1 cellular context compared by ENCODE assay signal in the genomic region with DNA sequence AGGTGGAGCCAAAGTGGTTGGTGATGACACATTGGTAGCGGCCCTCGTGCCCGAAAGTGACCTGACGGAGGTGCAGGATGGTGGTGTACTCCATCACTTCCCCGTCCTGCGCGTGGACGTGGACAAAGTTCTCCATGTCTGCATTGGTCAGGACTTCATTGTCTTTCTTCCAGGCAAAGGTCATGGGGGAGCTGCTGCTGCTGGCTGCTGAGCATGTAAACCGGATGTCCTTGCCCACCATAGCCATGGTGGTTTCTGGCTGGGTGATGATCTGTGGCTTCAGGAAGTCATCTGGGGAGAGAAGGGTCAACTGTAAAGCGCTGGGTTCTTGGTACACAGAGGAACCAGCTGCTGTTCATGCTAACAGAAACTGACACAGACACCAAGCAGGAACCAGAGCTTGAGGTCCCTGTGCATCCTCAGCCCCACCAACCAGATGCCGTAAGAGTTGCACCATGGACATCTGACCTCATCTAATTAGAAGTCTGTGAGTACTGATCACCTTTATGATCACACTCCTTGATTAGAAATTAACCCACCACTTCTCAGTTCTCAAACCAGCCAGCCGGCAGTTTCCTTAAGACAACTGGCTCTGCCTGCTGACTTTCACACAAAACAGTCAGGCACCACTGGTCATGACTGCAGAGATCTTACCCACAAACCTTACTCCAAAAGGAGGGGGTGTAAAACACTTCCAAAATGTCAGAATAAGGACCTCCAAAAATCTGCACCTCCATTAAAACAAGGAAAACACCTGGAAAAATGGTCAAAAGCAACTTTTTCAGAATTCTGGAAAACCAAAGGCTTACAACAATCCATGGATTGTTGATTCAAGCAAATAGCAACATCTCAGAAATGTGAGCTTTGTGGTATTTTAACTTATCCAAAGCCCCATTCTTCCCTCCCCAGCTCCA.
A peak's percentile ranks its signal among the peaks of the same experiment; 100 is the strongest.
TF ChIP-seq lines count a peak whose summit lies in the region.

No MANE protein-coding gene starts in this region.

TF ChIP-seq in GM12878, 131 proteins besides CTCF, POLR2A, EP300 and RAD21 (continued from another document and continues in another):
- TF ChIP-seq ATF7 (IDR thresholded peaks at IDR 0.05; ENCODE audit: low read depth) (peak; percentile 92), CREB1 (IDR thresholded peaks at IDR 0.05; ENCODE audit: low read depth) (0 out of 2 replicates have a peak, but pooled peaks have one; percentile 5), HDGF (IDR thresholded peaks at IDR 0.05) (no peak; the same call in 1 of the 2 replicates), BACH1 (IDR thresholded peaks at IDR 0.05; ENCODE audit: borderline replicate concordance) (no peak), STAT1 (conservative IDR thresholded peaks at IDR 0.05) (no peak), SKIL (IDR thresholded peaks at IDR 0.05; ENCODE audit: low read depth, poor library complexity, severe bottlenecking) (peak; percentile 50), CEBPZ (IDR thresholded peaks at IDR 0.05; ENCODE audit: low read depth, low read length) (no peak), KLF5 (IDR thresholded peaks at IDR 0.05; ENCODE audit: partially characterized antibody) (no peak), SIX5 (IDR thresholded peaks at IDR 0.05; ENCODE audit: low read depth, low read length, severe bottlenecking) (no peak), SMC3 (IDR thresholded peaks at IDR 0.05; ENCODE audit: borderline replicate concordance, low read length) (no peak), CEBPB (IDR thresholded peaks at IDR 0.05; ENCODE audit: borderline replicate concordance in 1 of 2, low read depth in 2 of 2, low read length in 2 of 2) (no peak), SMAD5 (IDR thresholded peaks at IDR 0.05; ENCODE audit: low read depth) (no peak), RAD51 (IDR thresholded peaks at IDR 0.05) (no peak; the same call in 1 of the 2 replicates), REST (IDR thresholded peaks at IDR 0.05; ENCODE audit: low read depth, low read length) (no peak), STAT3 (IDR thresholded peaks at IDR 0.05; ENCODE audit: low read depth, low read length) (no peak), HCFC1 (IDR thresholded peaks at IDR 0.05; ENCODE audit: low read length) (no peak; the same call in 1 of the 2 replicates), EGR1 (IDR thresholded peaks at IDR 0.05; ENCODE audit: borderline replicate concordance in 1 of 2, low read depth in 2 of 2, low read length in 2 of 2) (no peak), SUPT20H (IDR thresholded peaks at IDR 0.05; ENCODE audit: borderline replicate concordance, control insufficient read depth, low read depth, low read length) (no peak), TCF12 (IDR thresholded peaks at IDR 0.05; ENCODE audit: low read depth, low read length) (peak; percentile 87), PAX5 (IDR thresholded peaks at IDR 0.05; ENCODE audit: borderline replicate concordance, low read depth, low read length) (peak; percentile 89; the same call in 1 of the 2 replicates), MYB (IDR thresholded peaks at IDR 0.05; ENCODE audit: borderline replicate concordance, low read depth, low read length) (no peak), ZBED1 (IDR thresholded peaks at IDR 0.05; ENCODE audit: borderline replicate concordance) (no peak), KAT2A (conservative IDR thresholded peaks at IDR 0.05; ENCODE audit: control insufficient read depth, low read depth, low read length) (no peak), GATAD2B (conservative IDR thresholded peaks at IDR 0.05; ENCODE audit: low read depth) (peak; percentile 68), BCL11A (IDR thresholded peaks at IDR 0.05; ENCODE audit: low read depth, low read length) (peak; percentile 45; the same call in 1 of the 2 replicates), CBX3 (IDR thresholded peaks at IDR 0.05; ENCODE audit: borderline replicate concordance, low read depth) (no peak), MEF2A (IDR thresholded peaks at IDR 0.05; ENCODE audit: insufficient read depth, low read depth, low read length) (no peak)
- TF ChIP-seq, protein P1, sequence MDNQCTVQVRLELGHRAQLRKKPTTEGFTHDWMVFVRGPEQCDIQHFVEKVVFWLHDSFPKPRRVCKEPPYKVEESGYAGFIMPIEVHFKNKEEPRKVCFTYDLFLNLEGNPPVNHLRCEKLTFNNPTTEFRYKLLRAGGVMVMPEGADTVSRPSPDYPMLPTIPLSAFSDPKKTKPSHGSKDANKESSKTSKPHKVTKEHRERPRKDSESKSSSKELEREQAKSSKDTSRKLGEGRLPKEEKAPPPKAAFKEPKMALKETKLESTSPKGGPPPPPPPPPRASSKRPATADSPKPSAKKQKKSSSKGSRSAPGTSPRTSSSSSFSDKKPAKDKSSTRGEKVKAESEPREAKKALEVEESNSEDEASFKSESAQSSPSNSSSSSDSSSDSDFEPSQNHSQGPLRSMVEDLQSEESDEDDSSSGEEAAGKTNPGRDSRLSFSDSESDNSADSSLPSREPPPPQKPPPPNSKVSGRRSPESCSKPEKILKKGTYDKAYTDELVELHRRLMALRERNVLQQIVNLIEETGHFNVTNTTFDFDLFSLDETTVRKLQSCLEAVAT (IDR thresholded peaks at IDR 0.05) = peak; percentile 55; the same call in 1 of the 2 replicates
- TF ChIP-seq, protein P2, sequence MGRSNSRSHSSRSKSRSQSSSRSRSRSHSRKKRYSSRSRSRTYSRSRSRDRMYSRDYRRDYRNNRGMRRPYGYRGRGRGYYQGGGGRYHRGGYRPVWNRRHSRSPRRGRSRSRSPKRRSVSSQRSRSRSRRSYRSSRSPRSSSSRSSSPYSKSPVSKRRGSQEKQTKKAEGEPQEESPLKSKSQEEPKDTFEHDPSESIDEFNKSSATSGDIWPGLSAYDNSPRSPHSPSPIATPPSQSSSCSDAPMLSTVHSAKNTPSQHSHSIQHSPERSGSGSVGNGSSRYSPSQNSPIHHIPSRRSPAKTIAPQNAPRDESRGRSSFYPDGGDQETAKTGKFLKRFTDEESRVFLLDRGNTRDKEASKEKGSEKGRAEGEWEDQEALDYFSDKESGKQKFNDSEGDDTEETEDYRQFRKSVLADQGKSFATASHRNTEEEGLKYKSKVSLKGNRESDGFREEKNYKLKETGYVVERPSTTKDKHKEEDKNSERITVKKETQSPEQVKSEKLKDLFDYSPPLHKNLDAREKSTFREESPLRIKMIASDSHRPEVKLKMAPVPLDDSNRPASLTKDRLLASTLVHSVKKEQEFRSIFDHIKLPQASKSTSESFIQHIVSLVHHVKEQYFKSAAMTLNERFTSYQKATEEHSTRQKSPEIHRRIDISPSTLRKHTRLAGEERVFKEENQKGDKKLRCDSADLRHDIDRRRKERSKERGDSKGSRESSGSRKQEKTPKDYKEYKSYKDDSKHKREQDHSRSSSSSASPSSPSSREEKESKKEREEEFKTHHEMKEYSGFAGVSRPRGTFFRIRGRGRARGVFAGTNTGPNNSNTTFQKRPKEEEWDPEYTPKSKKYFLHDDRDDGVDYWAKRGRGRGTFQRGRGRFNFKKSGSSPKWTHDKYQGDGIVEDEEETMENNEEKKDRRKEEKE (IDR thresholded peaks at IDR 0.05) = no peak
- TF ChIP-seq, protein P3, sequence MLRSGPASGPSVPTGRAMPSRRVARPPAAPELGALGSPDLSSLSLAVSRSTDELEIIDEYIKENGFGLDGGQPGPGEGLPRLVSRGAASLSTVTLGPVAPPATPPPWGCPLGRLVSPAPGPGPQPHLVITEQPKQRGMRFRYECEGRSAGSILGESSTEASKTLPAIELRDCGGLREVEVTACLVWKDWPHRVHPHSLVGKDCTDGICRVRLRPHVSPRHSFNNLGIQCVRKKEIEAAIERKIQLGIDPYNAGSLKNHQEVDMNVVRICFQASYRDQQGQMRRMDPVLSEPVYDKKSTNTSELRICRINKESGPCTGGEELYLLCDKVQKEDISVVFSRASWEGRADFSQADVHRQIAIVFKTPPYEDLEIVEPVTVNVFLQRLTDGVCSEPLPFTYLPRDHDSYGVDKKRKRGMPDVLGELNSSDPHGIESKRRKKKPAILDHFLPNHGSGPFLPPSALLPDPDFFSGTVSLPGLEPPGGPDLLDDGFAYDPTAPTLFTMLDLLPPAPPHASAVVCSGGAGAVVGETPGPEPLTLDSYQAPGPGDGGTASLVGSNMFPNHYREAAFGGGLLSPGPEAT (IDR thresholded peaks at IDR 0.05; ENCODE audit: low read depth) = no peak
- TF ChIP-seq, protein P4, sequence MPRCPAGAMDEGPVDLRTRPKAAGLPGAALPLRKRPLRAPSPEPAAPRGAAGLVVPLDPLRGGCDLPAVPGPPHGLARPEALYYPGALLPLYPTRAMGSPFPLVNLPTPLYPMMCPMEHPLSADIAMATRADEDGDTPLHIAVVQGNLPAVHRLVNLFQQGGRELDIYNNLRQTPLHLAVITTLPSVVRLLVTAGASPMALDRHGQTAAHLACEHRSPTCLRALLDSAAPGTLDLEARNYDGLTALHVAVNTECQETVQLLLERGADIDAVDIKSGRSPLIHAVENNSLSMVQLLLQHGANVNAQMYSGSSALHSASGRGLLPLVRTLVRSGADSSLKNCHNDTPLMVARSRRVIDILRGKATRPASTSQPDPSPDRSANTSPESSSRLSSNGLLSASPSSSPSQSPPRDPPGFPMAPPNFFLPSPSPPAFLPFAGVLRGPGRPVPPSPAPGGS (IDR thresholded peaks at IDR 0.05; ENCODE audit: borderline replicate concordance, insufficient read depth, low read depth, low read length, poor library complexity, severe bottlenecking) = no peak
- TF ChIP-seq, protein P5, sequence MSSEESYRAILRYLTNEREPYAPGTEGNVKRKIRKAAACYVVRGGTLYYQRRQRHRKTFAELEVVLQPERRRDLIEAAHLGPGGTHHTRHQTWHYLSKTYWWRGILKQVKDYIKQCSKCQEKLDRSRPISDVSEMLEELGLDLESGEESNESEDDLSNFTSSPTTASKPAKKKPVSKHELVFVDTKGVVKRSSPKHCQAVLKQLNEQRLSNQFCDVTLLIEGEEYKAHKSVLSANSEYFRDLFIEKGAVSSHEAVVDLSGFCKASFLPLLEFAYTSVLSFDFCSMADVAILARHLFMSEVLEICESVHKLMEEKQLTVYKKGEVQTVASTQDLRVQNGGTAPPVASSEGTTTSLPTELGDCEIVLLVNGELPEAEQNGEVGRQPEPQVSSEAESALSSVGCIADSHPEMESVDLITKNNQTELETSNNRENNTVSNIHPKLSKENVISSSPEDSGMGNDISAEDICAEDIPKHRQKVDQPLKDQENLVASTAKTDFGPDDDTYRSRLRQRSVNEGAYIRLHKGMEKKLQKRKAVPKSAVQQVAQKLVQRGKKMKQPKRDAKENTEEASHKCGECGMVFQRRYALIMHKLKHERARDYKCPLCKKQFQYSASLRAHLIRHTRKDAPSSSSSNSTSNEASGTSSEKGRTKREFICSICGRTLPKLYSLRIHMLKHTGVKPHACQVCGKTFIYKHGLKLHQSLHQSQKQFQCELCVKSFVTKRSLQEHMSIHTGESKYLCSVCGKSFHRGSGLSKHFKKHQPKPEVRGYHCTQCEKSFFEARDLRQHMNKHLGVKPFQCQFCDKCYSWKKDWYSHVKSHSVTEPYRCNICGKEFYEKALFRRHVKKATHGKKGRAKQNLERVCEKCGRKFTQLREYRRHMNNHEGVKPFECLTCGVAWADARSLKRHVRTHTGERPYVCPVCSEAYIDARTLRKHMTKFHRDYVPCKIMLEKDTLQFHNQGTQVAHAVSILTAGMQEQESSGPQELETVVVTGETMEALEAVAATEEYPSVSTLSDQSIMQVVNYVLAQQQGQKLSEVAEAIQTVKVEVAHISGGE (CRISPR knock-in tag; IDR thresholded peaks at IDR 0.05) = no peak
